Comparison of ENCODE assay signal across 1 cellular context in the genomic region with DNA sequence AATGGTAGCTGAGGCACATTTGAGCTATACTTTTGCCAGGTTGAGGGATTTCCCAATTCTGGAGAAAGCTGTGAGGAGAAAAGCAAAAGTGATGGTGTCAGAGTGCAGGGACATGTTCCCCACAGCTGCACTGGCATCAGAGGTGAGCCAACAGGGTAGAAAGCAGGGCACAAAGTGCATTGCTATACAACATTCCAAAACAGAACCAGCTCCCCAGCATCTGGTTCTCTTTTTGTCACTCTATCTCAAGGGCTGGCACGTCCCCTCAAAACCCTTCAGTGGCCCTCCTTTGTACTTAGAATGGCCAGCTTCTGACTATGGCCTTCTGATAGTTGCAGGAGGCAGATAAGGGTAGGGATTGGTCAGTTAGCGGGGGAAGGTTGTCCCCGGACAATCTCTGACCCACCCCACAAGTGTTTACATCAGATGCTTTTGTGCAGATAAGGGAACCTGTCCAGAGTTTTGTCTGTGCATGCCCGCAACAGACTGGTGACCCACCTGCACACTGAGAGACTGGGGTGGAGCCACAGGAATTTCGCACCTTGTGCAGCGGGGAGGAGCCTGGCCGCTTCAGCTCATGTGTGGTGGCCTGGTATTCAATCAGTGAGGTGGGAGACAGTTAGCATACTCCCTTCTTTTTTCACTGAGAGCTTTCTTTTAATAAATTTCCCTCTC.
A peak's percentile ranks its signal among the peaks of the same experiment; 100 is the strongest.
TF ChIP-seq lines count a peak whose summit lies in the region.

No MANE protein-coding gene starts in this region.

TF ChIP-seq in HepG2, 621 proteins besides CTCF, POLR2A, EP300 and RAD21 (continued from another document and continues in another):
- TF ChIP-seq FOSL2 (CRISPR knock-in tag; IDR thresholded peaks at IDR 0.05) (0 out of 2 replicates have a peak, but pooled peaks have one; percentile 22), FOXK1 (CRISPR knock-in tag; IDR thresholded peaks at IDR 0.05; ENCODE audit: borderline replicate concordance, low read depth) (no peak), ZNF557 (CRISPR knock-in tag; IDR thresholded peaks at IDR 0.05) (no peak), ZBTB1 (CRISPR knock-in tag; IDR thresholded peaks at IDR 0.05; ENCODE audit: borderline replicate concordance) (no peak), NR2C2 (CRISPR knock-in tag; IDR thresholded peaks at IDR 0.05; ENCODE audit: borderline replicate concordance) (no peak), ZNF883 (CRISPR knock-in tag; IDR thresholded peaks at IDR 0.05; ENCODE audit: not compliant biosample characterization) (peak; percentile 46), MATR3 (CRISPR knock-in tag; IDR thresholded peaks at IDR 0.05) (no peak), ZZZ3 (CRISPR knock-in tag; IDR thresholded peaks at IDR 0.05; ENCODE audit: borderline replicate concordance) (no peak), NCOA5 (CRISPR knock-in tag; IDR thresholded peaks at IDR 0.05) (no peak), ZNF546 (CRISPR knock-in tag; conservative IDR thresholded peaks at IDR 0.05) (no peak), HNRNPUL1 (IDR thresholded peaks at IDR 0.05; ENCODE audit: low read depth, low read length) (no peak), SRSF1 (optimal IDR thresholded peaks at IDR 0.05; ENCODE audit: low read depth, low read length) (no peak), ZNF780A (CRISPR knock-in tag; IDR thresholded peaks at IDR 0.05) (no peak), NCOR1 (IDR thresholded peaks at IDR 0.05; ENCODE audit: borderline replicate concordance, low read length) (no peak), MTA1 (CRISPR knock-in tag; IDR thresholded peaks at IDR 0.05; ENCODE audit: borderline replicate concordance) (peak; percentile 42; the same call in 1 of the 2 replicates), FIP1L1 (IDR thresholded peaks at IDR 0.05; ENCODE audit: borderline replicate concordance, insufficient read depth, low read depth, low read length) (no peak), ZNF672 (CRISPR knock-in tag; IDR thresholded peaks at IDR 0.05) (no peak), STAT5B (CRISPR knock-in tag; IDR thresholded peaks at IDR 0.05) (no peak), ZBTB14 (CRISPR knock-in tag; IDR thresholded peaks at IDR 0.05) (no peak), TSC22D2 (CRISPR knock-in tag; IDR thresholded peaks at IDR 0.05; ENCODE audit: borderline replicate concordance) (0 out of 2 replicates have a peak, but pooled peaks have one; percentile 19), ZFX (CRISPR knock-in tag; IDR thresholded peaks at IDR 0.05; ENCODE audit: low read depth) (peak; percentile 45), LRRFIP1 (CRISPR knock-in tag; conservative IDR thresholded peaks at IDR 0.05) (no peak), PITX1 (CRISPR knock-in tag; IDR thresholded peaks at IDR 0.05) (no peak), CHD2 (IDR thresholded peaks at IDR 0.05; ENCODE audit: low read depth, low read length) (no peak), ZNF770 (CRISPR knock-in tag; IDR thresholded peaks at IDR 0.05) (no peak), KMT2B (CRISPR knock-in tag; IDR thresholded peaks at IDR 0.05) (no peak; the same call in 1 of the 2 replicates), TBX2 (CRISPR knock-in tag; IDR thresholded peaks at IDR 0.05; ENCODE audit: borderline replicate concordance) (peak; percentile 97), XBP1 (CRISPR knock-in tag; IDR thresholded peaks at IDR 0.05) (no peak), AHR (CRISPR knock-in tag; IDR thresholded peaks at IDR 0.05) (no peak), ZNF775 (CRISPR knock-in tag; IDR thresholded peaks at IDR 0.05; ENCODE audit: borderline replicate concordance) (no peak), NR2F2 (IDR thresholded peaks at IDR 0.05; ENCODE audit: borderline replicate concordance, low read depth) (no peak), ZNF44 (CRISPR knock-in tag; IDR thresholded peaks at IDR 0.05) (no peak), MZF1 (CRISPR knock-in tag; IDR thresholded peaks at IDR 0.05; ENCODE audit: borderline replicate concordance) (no peak), ZNF281 (CRISPR knock-in tag; IDR thresholded peaks at IDR 0.05; ENCODE audit: borderline replicate concordance) (peak; percentile 37; the same call in 1 of the 2 replicates), SMYD3 (CRISPR knock-in tag; IDR thresholded peaks at IDR 0.05) (no peak), JUN (CRISPR knock-in tag; IDR thresholded peaks at IDR 0.05) (no peak), RNF2 (conservative IDR thresholded peaks at IDR 0.05; ENCODE audit: low read depth) (no peak), KDM5B (CRISPR knock-in tag; IDR thresholded peaks at IDR 0.05; ENCODE audit: borderline replicate concordance) (no peak; the same call in 1 of the 2 replicates), NPAS2 (CRISPR knock-in tag; IDR thresholded peaks at IDR 0.05; ENCODE audit: borderline replicate concordance) (no peak), KLF15 (CRISPR knock-in tag; IDR thresholded peaks at IDR 0.05; ENCODE audit: borderline replicate concordance) (no peak)
- TF ChIP-seq, protein P1, sequence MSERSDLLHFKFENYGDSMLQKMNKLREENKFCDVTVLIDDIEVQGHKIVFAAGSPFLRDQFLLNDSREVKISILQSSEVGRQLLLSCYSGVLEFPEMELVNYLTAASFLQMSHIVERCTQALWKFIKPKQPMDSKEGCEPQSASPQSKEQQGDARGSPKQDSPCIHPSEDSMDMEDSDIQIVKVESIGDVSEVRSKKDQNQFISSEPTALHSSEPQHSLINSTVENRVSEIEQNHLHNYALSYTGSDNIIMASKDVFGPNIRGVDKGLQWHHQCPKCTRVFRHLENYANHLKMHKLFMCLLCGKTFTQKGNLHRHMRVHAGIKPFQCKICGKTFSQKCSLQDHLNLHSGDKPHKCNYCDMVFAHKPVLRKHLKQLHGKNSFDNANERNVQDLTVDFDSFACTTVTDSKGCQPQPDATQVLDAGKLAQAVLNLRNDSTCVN (CRISPR knock-in tag; IDR thresholded peaks at IDR 0.05; ENCODE audit: borderline replicate concordance), result no peak
- TF ChIP-seq, protein P2, sequence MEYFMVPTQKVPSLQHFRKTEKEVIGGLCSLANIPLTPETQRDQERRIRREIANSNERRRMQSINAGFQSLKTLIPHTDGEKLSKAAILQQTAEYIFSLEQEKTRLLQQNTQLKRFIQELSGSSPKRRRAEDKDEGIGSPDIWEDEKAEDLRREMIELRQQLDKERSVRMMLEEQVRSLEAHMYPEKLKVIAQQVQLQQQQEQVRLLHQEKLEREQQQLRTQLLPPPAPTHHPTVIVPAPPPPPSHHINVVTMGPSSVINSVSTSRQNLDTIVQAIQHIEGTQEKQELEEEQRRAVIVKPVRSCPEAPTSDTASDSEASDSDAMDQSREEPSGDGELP (IDR thresholded peaks at IDR 0.05; ENCODE audit: borderline replicate concordance, low read depth), result peak; percentile 43; the same call in 1 of the 2 replicates
- TF ChIP-seq, protein P3, sequence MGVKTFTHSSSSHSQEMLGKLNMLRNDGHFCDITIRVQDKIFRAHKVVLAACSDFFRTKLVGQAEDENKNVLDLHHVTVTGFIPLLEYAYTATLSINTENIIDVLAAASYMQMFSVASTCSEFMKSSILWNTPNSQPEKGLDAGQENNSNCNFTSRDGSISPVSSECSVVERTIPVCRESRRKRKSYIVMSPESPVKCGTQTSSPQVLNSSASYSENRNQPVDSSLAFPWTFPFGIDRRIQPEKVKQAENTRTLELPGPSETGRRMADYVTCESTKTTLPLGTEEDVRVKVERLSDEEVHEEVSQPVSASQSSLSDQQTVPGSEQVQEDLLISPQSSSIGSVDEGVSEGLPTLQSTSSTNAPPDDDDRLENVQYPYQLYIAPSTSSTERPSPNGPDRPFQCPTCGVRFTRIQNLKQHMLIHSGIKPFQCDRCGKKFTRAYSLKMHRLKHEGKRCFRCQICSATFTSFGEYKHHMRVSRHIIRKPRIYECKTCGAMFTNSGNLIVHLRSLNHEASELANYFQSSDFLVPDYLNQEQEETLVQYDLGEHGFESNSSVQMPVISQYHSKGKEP (CRISPR knock-in tag; IDR thresholded peaks at IDR 0.05), result no peak
- TF ChIP-seq, protein P4, sequence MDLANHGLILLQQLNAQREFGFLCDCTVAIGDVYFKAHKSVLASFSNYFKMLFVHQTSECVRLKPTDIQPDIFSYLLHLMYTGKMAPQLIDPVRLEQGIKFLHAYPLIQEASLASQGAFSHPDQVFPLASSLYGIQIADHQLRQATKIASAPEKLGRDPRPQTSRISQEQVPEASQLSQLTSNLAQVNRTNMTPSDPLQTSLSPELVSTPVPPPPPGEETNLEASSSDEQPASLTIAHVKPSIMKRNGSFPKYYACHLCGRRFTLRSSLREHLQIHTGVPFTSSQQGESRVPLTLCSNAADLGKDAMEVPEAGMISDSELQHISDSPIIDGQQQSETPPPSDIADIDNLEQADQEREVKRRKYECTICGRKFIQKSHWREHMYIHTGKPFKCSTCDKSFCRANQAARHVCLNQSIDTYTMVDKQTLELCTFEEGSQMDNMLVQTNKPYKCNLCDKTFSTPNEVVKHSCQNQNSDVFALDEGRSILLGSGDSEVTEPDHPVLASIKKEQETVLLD (CRISPR knock-in tag; IDR thresholded peaks at IDR 0.05; ENCODE audit: low read depth), result no peak
- TF ChIP-seq, protein P5, sequence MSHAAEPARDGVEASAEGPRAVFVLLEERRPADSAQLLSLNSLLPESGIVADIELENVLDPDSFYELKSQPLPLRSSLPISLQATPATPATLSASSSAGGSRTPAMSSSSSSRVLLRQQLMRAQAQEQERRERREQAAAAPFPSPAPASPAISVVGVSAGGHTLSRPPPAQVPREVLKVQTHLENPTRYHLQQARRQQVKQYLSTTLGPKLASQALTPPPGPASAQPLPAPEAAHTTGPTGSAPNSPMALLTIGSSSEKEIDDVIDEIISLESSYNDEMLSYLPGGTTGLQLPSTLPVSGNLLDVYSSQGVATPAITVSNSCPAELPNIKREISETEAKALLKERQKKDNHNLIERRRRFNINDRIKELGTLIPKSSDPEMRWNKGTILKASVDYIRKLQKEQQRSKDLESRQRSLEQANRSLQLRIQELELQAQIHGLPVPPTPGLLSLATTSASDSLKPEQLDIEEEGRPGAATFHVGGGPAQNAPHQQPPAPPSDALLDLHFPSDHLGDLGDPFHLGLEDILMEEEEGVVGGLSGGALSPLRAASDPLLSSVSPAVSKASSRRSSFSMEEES (CRISPR knock-in tag; IDR thresholded peaks at IDR 0.05), result peak; percentile 47; the same call in 1 of the 2 replicates
- TF ChIP-seq, protein P6, sequence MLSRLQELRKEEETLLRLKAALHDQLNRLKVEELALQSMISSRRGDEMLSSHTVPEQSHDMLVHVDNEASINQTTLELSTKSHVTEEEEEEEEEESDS (CRISPR knock-in tag; IDR thresholded peaks at IDR 0.05; ENCODE audit: borderline replicate concordance), result no peak; the same call in 1 of the 2 replicates
